In genomic region chr2:201342923-201343322, GRCh38 we compare ENCODE assay signal across 22 cellular contexts.
"Had no signal": no experiment of that assay in that cellular context is flagged by ENCODE, and none has a peak within 500 bp of the region (broad histone marks: within the 10 kb centered on the region; RNA-seq: fewer than 3 reads in every experiment).

No MANE protein-coding gene starts in this region.

- H3K9me3 ChIP-seq: ascending aorta, body of pancreas had no signal

- H3K27ac ChIP-seq: ascending aorta, body of pancreas, PC-9, SK-N-MC, VCaP had no signal

- H3K4me1 Mint-ChIP-seq: activated naive CD8-positive, alpha-beta T cell treated with anti-CD3 and anti-CD28 coated beads, Interleukin-2, amount 50 U/mL, for 24 hours had no signal

- H3K4me3 ChIP-seq: ascending aorta, body of pancreas, PC-9, SK-N-MC had no signal

- H3K27ac Mint-ChIP-seq: activated CD8-positive, alpha-beta T cell treated with anti-CD3 and anti-CD28 coated beads, Interleukin-2, amount 10 ng/mL, durations not matched to agents 7 days and 5 days; activated naive CD4-positive, alpha-beta T cell treated with anti-CD3 and anti-CD28 coated beads, Interleukin-2, amount 50 U/mL, for 24 hours; activated naive CD8-positive, alpha-beta T cell treated with anti-CD3 and anti-CD28 coated beads, Interleukin-2, amount 50 U/mL, for 24 hours; IgD-negative memory B cell had no signal

- H3K4me2 ChIP-seq: PC-9 had no signal

- H3K4me1 ChIP-seq: ascending aorta, body of pancreas had no signal

- H3K27me3 Mint-ChIP-seq: activated naive CD4-positive, alpha-beta T cell treated with anti-CD3 and anti-CD28 coated beads, Interleukin-2, amount 50 U/mL, for 24 hours; activated naive CD8-positive, alpha-beta T cell treated with anti-CD3 and anti-CD28 coated beads, Interleukin-2, amount 50 U/mL, for 24 hours; IgD-negative memory B cell had no signal

- H3K27me3 ChIP-seq: ascending aorta, body of pancreas had no signal

- H3K4me3 Mint-ChIP-seq: activated CD8-positive, alpha-beta T cell treated with anti-CD3 and anti-CD28 coated beads, Interleukin-2, amount 10 ng/mL, durations not matched to agents 7 days and 5 days; activated naive CD4-positive, alpha-beta T cell treated with anti-CD3 and anti-CD28 coated beads, Interleukin-2, amount 50 U/mL, for 24 hours; activated naive CD8-positive, alpha-beta T cell treated with anti-CD3 and anti-CD28 coated beads, Interleukin-2, amount 50 U/mL, for 24 hours; IgD-negative memory B cell had no signal

- H3K36me3 Mint-ChIP-seq: IgD-negative memory B cell had no signal

- ATAC-seq: activated CD4-positive, CD25-positive, alpha-beta regulatory T cell treated with anti-CD3 and anti-CD28 coated beads, Interleukin-2, amount 50 U/mL, for 24 hours; activated CD8-positive, alpha-beta T cell treated with anti-CD3 and anti-CD28 coated beads, Interleukin-2, amount 10 ng/mL, durations not matched to agents 7 days and 5 days; activated naive CD8-positive, alpha-beta T cell treated with anti-CD3 and anti-CD28 coated beads, Interleukin-2, amount 50 U/mL, for 24 hours; body of pancreas had no signal

- DNase-seq: activated CD4-positive, alpha-beta T cell treated with anti-CD3 and anti-CD28 coated beads for 4 hours; activated CD4-positive, alpha-beta T cell treated with anti-CD3 and anti-CD28 coated beads, Interleukin-2, amount 50 U/mL, for 4 hours; activated CD8-positive, alpha-beta memory T cell treated with anti-CD3 and anti-CD28 coated beads, Interleukin-2, amount 50 U/mL, for 48 hours; activated CD8-positive, alpha-beta T cell treated with anti-CD3 and anti-CD28 coated beads, Interleukin-2, amount 10 ng/mL, durations not matched to agents 7 days and 5 days; activated naive CD8-positive, alpha-beta T cell treated with anti-CD3 and anti-CD28 coated beads, Interleukin-2, amount 50 U/mL, for 24 hours; activated T-cell treated with anti-CD3 and anti-CD28 coated beads, Interleukin-2, amount 50 U/mL, for 1 hour; amniotic stem cell; body of pancreas; NCI-H1105 treated with DMSO at 0.1 percent for 48 hours; NCI-H1436 treated with DMSO at 0.1 percent for 48 hours; NCI-H187; NCI-H2081; NCI-H510A treated with DMSO at 0.1 percent for 48 hours; NK-92 treated with Interleukin-12 subunit alpha and Interleukin-12 subunit beta, amount 100 ng/mL, for 24 hours; PC-9; T-helper 1 cell had no signal

- H2AFZ ChIP-seq: PC-9 had no signal
